ENCODE assay signal across 18 cellular contexts in genomic region chr7:35549781-35550180, GRCh38.
"Had no signal": no experiment of that assay in that cellular context is flagged by ENCODE, and none has a peak within 500 bp of the region (broad histone marks: within the 10 kb centered on the region; RNA-seq: fewer than 3 reads in every experiment).

No MANE protein-coding gene starts in this region.

- H3K36me3 ChIP-seq: esophagus muscularis mucosa, gastroesophageal sphincter, heart left ventricle, left lung, lower lobe of right lung had no signal

- H3K27me3 ChIP-seq: heart left ventricle, left lung had no signal

- H3K9me3 ChIP-seq: esophagus muscularis mucosa, gastroesophageal sphincter, heart left ventricle, left lung, lower lobe of right lung, mucosa of descending colon had no signal

- ATAC-seq: effector memory CD8-positive, alpha-beta T cell; foreskin keratinocyte; gastroesophageal sphincter; heart left ventricle; left cardiac atrium; left lung; left ventricle myocardium superior; lower lobe of right lung; mucosa of descending colon had no signal

- H3K27ac Mint-ChIP-seq: dendritic cell treated with granulocyte-macrophage colony-stimulating factor and Interleukin-4, amounts not matched to agents 40 ng/mL and 50 ng/mL, for 4 days; effector memory CD8-positive, alpha-beta T cell; immature natural killer cell; mesothelial cell of epicardium had no signal

- H3K36me3 Mint-ChIP-seq: immature natural killer cell, mesothelial cell of epicardium had no signal

- DNase-seq: cortex of kidney; effector CD8-positive, alpha-beta T cell; effector memory CD8-positive, alpha-beta T cell; foreskin keratinocyte; heart left ventricle; hypothalamus; immature natural killer cell; left cardiac atrium; left lung; left ventricle myocardium superior; lower lobe of right lung; mesenchymal stem cell; mucosa of descending colon had no signal

- H3K9me3 Mint-ChIP-seq: dendritic cell treated with granulocyte-macrophage colony-stimulating factor and Interleukin-4, amounts not matched to agents 40 ng/mL and 50 ng/mL, for 4 days; effector memory CD8-positive, alpha-beta T cell; immature natural killer cell; mesothelial cell of epicardium had no signal

- H3K4me1 Mint-ChIP-seq: mesothelial cell of epicardium had no signal

- H3K4me3 Mint-ChIP-seq: dendritic cell treated with granulocyte-macrophage colony-stimulating factor and Interleukin-4, amounts not matched to agents 40 ng/mL and 50 ng/mL, for 4 days; effector memory CD8-positive, alpha-beta T cell; immature natural killer cell; mesothelial cell of epicardium had no signal

- H3K4me3 ChIP-seq: esophagus muscularis mucosa, gastroesophageal sphincter, heart left ventricle, hepatocyte, left lung, lower lobe of right lung, mucosa of descending colon had no signal

- H3K4me1 ChIP-seq: esophagus muscularis mucosa, foreskin keratinocyte, gastroesophageal sphincter, left lung had no signal

- H3K27ac ChIP-seq: esophagus muscularis mucosa, foreskin keratinocyte, gastroesophageal sphincter, heart left ventricle, hepatocyte, left lung, lower lobe of right lung had no signal
